In the genomic region with DNA sequence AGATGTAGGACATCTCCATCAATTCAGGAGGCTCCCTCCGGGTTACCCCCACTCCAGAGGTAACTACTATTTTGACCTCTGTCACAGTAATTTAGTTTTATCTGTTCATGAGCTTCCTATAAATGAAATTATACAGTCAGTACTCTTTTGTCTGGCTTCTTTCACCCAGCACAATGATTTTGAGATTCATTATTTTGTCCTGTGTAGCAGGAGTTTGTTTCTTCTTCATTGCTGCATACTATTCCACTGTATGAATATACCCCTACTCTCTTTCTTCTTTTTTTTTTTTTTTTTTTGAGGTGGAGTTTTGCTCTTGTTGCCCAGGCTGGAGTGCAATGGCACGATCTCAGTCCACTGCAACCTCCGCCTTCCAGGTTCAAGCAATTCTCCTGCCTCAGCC, we compare ENCODE assay signal across 11 cellular contexts. TPM values are rescaled to one million over a fixed set of nuclear protein-coding genes. Genes with fewer than 3 reads are reported as not detected.
DNase-seq lines count a peak whose midpoint lies in the region; ATAC-seq, FAIRE-seq and TF ChIP-seq lines count a peak whose summit lies in the region.
"Had no signal": no experiment of that assay in that cellular context is flagged by ENCODE, and none has a peak within 500 bp of the region (broad histone marks: within the 10 kb centered on the region; RNA-seq: fewer than 3 reads in every experiment).

No MANE protein-coding gene starts in this region.

- H3K27me3 ChIP-seq in MG63 (no peaks in the 10 kb centered on the region), lower lobe of right lung (ENCODE audit: low read depth) (no peaks in the 10 kb centered on the region), suprapubic skin (no peaks in the 10 kb centered on the region)

- FAIRE-seq in D721Med (lab: Jason Lieb, UNC), result no peak

- H3K36me3 ChIP-seq in MG63 (peaks cover 21% of the 10 kb centered on the region), lower lobe of right lung (peaks cover 25% of the 10 kb centered on the region), suprapubic skin (peaks cover 8% of the 10 kb centered on the region)

- no peaks in the 10 kb centered on the region for H3K9me3 Mint-ChIP-seq in MCF 10A (ENCODE audit: unreplicated experiment)

- no peak for TF ChIP-seq EP300 in suprapubic skin (IDR thresholded peaks at IDR 0.05)

- 74% methylated on average over 3 of the region's 3 CpGs for WGBS in suprapubic skin

- H3K27ac ChIP-seq in lower lobe of right lung (peak overlapping the region; percentile 83), suprapubic skin (peak overlapping the region; percentile 98)

- peaks cover 67% of the 10 kb centered on the region for H3K36me3 Mint-ChIP-seq in MCF 10A (ENCODE audit: insufficient read depth, unreplicated experiment)

- CTCF ChIA-PET in MCF 10A (lab: Yijun Ruan, JAX), result interaction anchor here (0.6 to 1.1 kb wide), 4 partner anchors 13 to 497 kb away, joined by 3 read pairs; no protein-coding TSS in a partner anchor

- H3K27me3 Mint-ChIP-seq in MCF 10A (ENCODE audit: insufficient read depth, unreplicated experiment), result no peaks in the 10 kb centered on the region

- DNase-seq in MG63 (no peak), MCF 10A (ENCODE audit: unreplicated experiment) (no peak), lower lobe of right lung (no peak), suprapubic skin (ENCODE audit: low spot score in 2 of 2) (no peak), NCI-H187 (lab: John Stamatoyannopoulos, UW) (no peak), D721Med (ENCODE audit: insufficient read length, low spot score) (no peak)
- DNase-seq: activated CD4-positive, alpha-beta T cell treated with anti-CD3 and anti-CD28 coated beads, Interleukin-2, amount 50 U/mL, for 4 hours; KG1 had no signal

- TF ChIP-seq CTCF in MCF 10A (IDR thresholded peaks at IDR 0.05; ENCODE audit: unreplicated experiment) (no peak), lower lobe of right lung (IDR thresholded peaks at IDR 0.05) (no peak), suprapubic skin (IDR thresholded peaks at IDR 0.05) (no peak), D721Med (IDR thresholded peaks at IDR 0.05; ENCODE audit: insufficient read depth, missing control alignments) (no peak)

- ATAC-seq in lower lobe of right lung (no peak), GM21576 (IDR thresholded peaks at IDR 0.05; ENCODE audit: unreplicated experiment) (no peak), HG02610 (IDR thresholded peaks at IDR 0.05; ENCODE audit: unreplicated experiment) (no peak)

- peaks cover 90% of the 10 kb centered on the region for H3K4me1 ChIP-seq in lower lobe of right lung
- peaks cover 90% of the 10 kb centered on the region for H3K4me1 ChIP-seq in suprapubic skin

- H3K4me3 Mint-ChIP-seq in MCF 10A (ENCODE audit: unreplicated experiment), result peak overlapping the region; percentile 66

- TSS peak; percentile 70 for BruUV-seq in MCF 10A (replicated peaks; lab: Mats Ljungman, UMichigan)

- no peak for TF ChIP-seq POLR2A in suprapubic skin (IDR thresholded peaks at IDR 0.05)

- H3K9me3 ChIP-seq in MG63, result no peaks in the 10 kb centered on the region
- H3K9me3 ChIP-seq in lower lobe of right lung, result no peaks in the 10 kb centered on the region
- H3K9me3 ChIP-seq in suprapubic skin, result no peaks in the 10 kb centered on the region

- intact Hi-C loops in MCF 10A (cut with micrococcal nuclease), result no loop called here
- intact Hi-C loops in lower lobe of right lung (cut with DNase I), result no loop called here

- H3K27ac Mint-ChIP-seq in MCF 10A (ENCODE audit: low read depth, unreplicated experiment), result peak overlapping the region; percentile 94

- H3K4me1 Mint-ChIP-seq in MCF 10A (ENCODE audit: insufficient read depth, unreplicated experiment), result peaks cover 58% of the 10 kb centered on the region

- H3K4me3 ChIP-seq in MG63, result 0 out of 2 replicates have a peak overlapping the region, but pooled peaks have one; percentile 1
- peak overlapping the region; percentile 41 for H3K4me3 ChIP-seq in lower lobe of right lung
- peak overlapping the region; percentile 27 for H3K4me3 ChIP-seq in suprapubic skin

- POLR2A ChIA-PET in MCF 10A (lab: Yijun Ruan, JAX), result interaction anchor here (0.8 to 1.3 kb wide), 3 partner anchors 42 to 201 kb away, joined by 3 to 5 read pairs (median 3); no protein-coding TSS in a partner anchor

RNA-seq across cellular contexts. Expression of a gene that starts 11.8 kb away (rescaled TPM):
- total RNA-seq in MG63 (2014; rRNA removed; shearing (Covaris generic); ENCODE audit: low replicate concordance), result 11.6 and 24.6 TPM in 2 replicates
- total RNA-seq in MCF 10A (2022) (15.8 and 19.2 TPM in 2 replicates), lower lobe of right lung (11.1 TPM), suprapubic skin (10 to 100 TPM in 3 of 4 donors, 1 to 10 TPM in 1; 7.7 to 18.3 (median 14.3) TPM)

RNA-seq across cellular contexts. Expression of a gene that starts 12.4 kb away (rescaled TPM):
- 13.9 and 16.0 TPM in 2 replicates for total RNA-seq in MG63 (2014; rRNA removed; shearing (Covaris generic); ENCODE audit: low replicate concordance)
- total RNA-seq in MCF 10A (2022) (134 and 137 TPM in 2 replicates), lower lobe of right lung (97.7 TPM), suprapubic skin (10 to 100 TPM; 12.7 to 34.4 (median 23.3) TPM)

RNA-seq across cellular contexts. Expression of a gene that starts 22.0 kb away (rescaled TPM):
- 50.0 and 81.5 TPM in 2 replicates for total RNA-seq in MG63 (2014; rRNA removed; shearing (Covaris generic); ENCODE audit: low replicate concordance)
- total RNA-seq in MCF 10A (2022) (51.5 and 54.8 TPM in 2 replicates), lower lobe of right lung (76.2 TPM), suprapubic skin (10 to 100 TPM; 57.0 to 81.4 (median 66.4) TPM)

RNA-seq across cellular contexts. Expression of a gene that starts 27.3 kb away (rescaled TPM):
- total RNA-seq in MG63 (2014; rRNA removed; shearing (Covaris generic); ENCODE audit: low replicate concordance), result 0.95 TPM in 1 of 2 replicates, not detected in the other
- 0.32 TPM in 1 of 2 replicates, not detected in the other for total RNA-seq in MCF 10A (2022)
- 3.9 TPM for total RNA-seq in lower lobe of right lung
- total RNA-seq in suprapubic skin, result not detected
- total RNA-seq: mesenteric fat pad had no signal

RNA-seq across cellular contexts. Expression of a gene that starts 38.1 kb away (rescaled TPM):
- 4.4 and 6.2 TPM in 2 replicates for total RNA-seq in MG63 (2014; rRNA removed; shearing (Covaris generic); ENCODE audit: low replicate concordance)
- 31.7 and 39.7 TPM in 2 replicates for total RNA-seq in MCF 10A (2022)
- 42.9 TPM for total RNA-seq in lower lobe of right lung
- total RNA-seq in suprapubic skin, result 10 to 100 TPM; 29.1 to 50.0 (median 39.1) TPM
